13 cellular contexts compared by ENCODE assay signal in the genomic region with DNA sequence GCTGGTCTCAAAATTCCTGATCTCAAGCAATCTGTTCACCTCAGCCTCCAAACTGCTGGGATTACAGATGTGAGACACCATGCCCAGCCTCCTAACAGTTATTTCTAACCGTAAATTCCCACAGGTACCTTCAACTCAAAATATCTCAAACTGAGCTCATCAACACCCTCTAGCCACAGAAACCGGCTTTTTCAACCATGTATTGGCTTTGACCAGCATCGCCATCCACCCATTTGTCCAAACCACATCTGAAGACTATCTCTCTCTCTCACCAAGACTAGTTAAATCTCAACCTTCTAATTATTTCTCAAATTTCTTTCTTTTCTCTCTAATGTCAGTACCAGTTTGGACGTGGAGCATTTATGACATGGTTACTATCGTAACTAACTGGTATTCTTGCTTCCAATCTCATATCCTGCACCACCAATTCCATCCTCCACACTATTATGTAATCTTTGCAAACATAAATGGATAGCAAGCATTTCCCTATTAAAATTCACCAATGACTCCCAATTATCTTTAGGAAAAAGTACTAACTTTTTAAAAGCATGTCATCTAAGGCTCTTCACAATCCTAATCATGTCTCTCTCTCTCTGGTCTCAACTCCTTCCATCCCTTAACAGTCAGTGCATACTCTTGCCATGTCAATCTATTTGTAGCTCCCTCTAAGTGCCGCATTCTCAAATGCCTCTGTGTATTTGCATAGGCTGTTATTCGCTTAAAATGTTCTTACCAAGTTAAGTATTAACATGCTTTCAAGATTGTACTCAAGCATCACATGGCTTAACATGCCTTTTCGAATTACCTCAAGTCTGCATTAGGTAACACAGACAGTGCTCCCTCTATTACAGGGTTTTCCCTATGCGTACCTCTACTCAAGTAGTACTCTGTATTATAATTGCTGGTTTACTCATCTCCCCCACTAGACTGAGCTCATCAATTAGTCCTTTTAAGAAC. TPM values are rescaled to one million over a fixed set of nuclear protein-coding genes. Genes with fewer than 3 reads are reported as not detected.
A peak's percentile ranks its signal among the peaks of the same experiment; 100 is the strongest.
DNase-seq lines count a peak whose midpoint lies in the region; ATAC-seq, FAIRE-seq and TF ChIP-seq lines count a peak whose summit lies in the region.
"Had no signal": no experiment of that assay in that cellular context is flagged by ENCODE, and none has a peak within 500 bp of the region (broad histone marks: within the 10 kb centered on the region; RNA-seq: fewer than 3 reads in every experiment).

No MANE protein-coding gene starts in this region.

- H3K9me3 Mint-ChIP-seq in nephron, result no peaks in the 10 kb centered on the region
- H3K9me3 Mint-ChIP-seq: effector memory CD8-positive, alpha-beta T cell; mesothelial cell of epicardium had no signal

- H3K4me3 Mint-ChIP-seq in nephron, result no peak overlapping the region
- H3K4me3 Mint-ChIP-seq: effector memory CD8-positive, alpha-beta T cell; mesothelial cell of epicardium had no signal

- no peak overlapping the region for H3K4me3 ChIP-seq in bronchial epithelial cell (ENCODE audit: low read depth, low read length)

- peak; percentile 41 for DNase-seq in DMS53 (lab: John Stamatoyannopoulos, UW)
- no peak for DNase-seq in DMS53 treated with DMSO at 0.1 percent for 48 hours (lab: John Stamatoyannopoulos, UW; ENCODE audit: unreplicated experiment)
- DNase-seq in H54 (ENCODE audit: insufficient read length, low spot score), result no peak
- peak; percentile 37 for DNase-seq in bronchial epithelial cell (ENCODE audit: low read depth)
- DNase-seq in H4 (ENCODE audit: low spot score), result no peak
- no peak for DNase-seq in HUDEP-2 (lab: John Stamatoyannopoulos, UW; ENCODE audit: unreplicated experiment in 76 of 76)
- DNase-seq: DND-41; effector memory CD8-positive, alpha-beta T cell; SHP77 treated with DMSO at 0.1 percent for 48 hours; substantia nigra had no signal

- ATAC-seq in HG02852 (IDR thresholded peaks at IDR 0.05; ENCODE audit: unreplicated experiment), result no peak
- ATAC-seq: effector memory CD8-positive, alpha-beta T cell had no signal

- peak overlapping the region in 2 of 3 experiments; percentile 0 to 60 for H3K27ac Mint-ChIP-seq in nephron
- H3K27ac Mint-ChIP-seq: mesothelial cell of epicardium had no signal

- no peaks in the 10 kb centered on the region for H3K36me3 ChIP-seq in bronchial epithelial cell (ENCODE audit: control insufficient read depth, insufficient read depth, low read length)

- FAIRE-seq in H54 (lab: Jason Lieb, UNC) (peak; percentile 75), bronchial epithelial cell (lab: Jason Lieb, UNC) (no peak)

- H3K36me3 Mint-ChIP-seq in nephron (ENCODE audit: low read depth), result peaks cover 66% of the 10 kb centered on the region

- H3K4me1 Mint-ChIP-seq in nephron, result peaks cover 5% of the 10 kb centered on the region

- TF ChIP-seq CTCF in bronchial epithelial cell (IDR thresholded peaks at IDR 0.05; ENCODE audit: insufficient read depth, low read length, severe bottlenecking) (no peak), nephron (IDR thresholded peaks at IDR 0.05; ENCODE audit: unreplicated experiment in 3 of 3) (no peak)

- H3K27me3 Mint-ChIP-seq in nephron (ENCODE audit: low read depth), result no peaks in the 10 kb centered on the region
- H3K27me3 Mint-ChIP-seq: effector memory CD8-positive, alpha-beta T cell had no signal

- no peaks in the 10 kb centered on the region for H3K27me3 ChIP-seq in bronchial epithelial cell (ENCODE audit: control insufficient read depth, insufficient read depth, low read length)

- TF ChIP-seq POLR2A in H54 (IDR thresholded peaks at IDR 0.05; ENCODE audit: low read depth, low read length), result no peak

RNA-seq across cellular contexts. Expression of a gene that starts 18.1 kb away (rescaled TPM):
- total RNA-seq in bronchial epithelial cell, result 7.9 and 12.9 TPM in 2 replicates
- 2.5 and 3.2 TPM in 2 replicates for total RNA-seq in H4 (2014; rRNA removed; shearing (Covaris generic))

RNA-seq across cellular contexts. Expression of a gene that starts 34.9 kb away (rescaled TPM):
- 5.5 and 7.4 TPM in 2 replicates for total RNA-seq in bronchial epithelial cell
- 19.2 and 26.3 TPM in 2 replicates for total RNA-seq in H4 (2014; rRNA removed; shearing (Covaris generic))

Comparison
In these comparisons a context has a peak if more than half of its experiments do, and no peak if none do; other contexts are left out.
1. DNase-seq: peak in DMS53 (single experiment) and bronchial epithelial cell (single experiment); none in DMS53 treated with DMSO at 0.1 percent for 48 hours (single experiment), H54 (single experiment), H4 (single experiment) and HUDEP-2 (0 of 76).